In the genomic region with DNA sequence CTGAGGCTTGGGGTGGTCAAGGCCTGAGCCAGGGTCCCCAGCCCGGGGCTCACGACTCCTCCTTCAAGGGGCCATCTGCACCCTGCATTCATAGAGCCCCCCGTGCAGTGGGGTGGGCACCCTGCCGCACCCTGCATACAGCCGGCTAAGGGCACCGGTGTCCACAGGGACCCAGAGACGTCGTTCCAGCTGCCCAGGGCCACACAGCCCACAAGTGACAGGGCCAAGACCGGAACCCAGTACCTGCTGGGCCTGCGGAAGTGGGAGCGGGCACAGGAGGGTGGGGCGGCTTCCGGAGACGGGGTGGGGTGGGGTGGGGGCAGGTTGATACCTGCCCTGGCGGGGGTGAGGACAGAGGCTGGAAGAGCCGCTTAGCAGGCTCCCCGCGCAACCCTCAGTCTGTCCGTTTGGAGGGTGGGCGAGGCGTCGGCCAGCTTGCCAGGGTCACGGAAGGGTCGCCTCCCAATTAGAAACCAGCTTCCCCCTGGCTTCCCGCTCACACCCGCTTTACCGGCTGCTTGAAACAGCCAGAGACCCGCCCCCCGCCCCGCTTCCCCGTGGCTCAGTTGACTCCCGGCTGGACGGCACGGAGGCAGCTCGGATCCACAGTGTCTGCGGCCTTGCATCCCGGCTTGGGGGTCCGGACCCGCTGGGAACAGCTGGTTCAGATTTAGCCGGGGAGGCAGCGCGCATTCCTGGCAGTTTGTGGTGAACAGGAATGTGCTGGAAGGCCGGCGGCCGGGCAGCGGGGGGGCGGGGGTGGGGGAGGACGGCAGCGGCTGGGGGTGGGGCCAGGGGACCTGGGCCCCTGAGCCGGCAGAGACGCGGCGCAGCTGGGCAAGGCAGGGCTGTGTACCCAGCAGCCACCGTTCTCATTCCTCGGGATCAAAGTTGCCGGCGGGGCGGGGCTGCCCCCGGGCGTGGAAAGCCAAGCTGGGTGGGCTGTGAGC, we compare ENCODE assay signal across 7 cellular contexts. TPM values are rescaled to one million over a fixed set of nuclear protein-coding genes. Genes with fewer than 3 reads are reported as not detected.
DNase-seq lines count a peak whose midpoint lies in the region; ATAC-seq and TF ChIP-seq lines count a peak whose summit lies in the region.

No MANE protein-coding gene starts in this region.

- H3K36me3 Mint-ChIP-seq in IgD-negative memory B cell, result no peaks in the 10 kb centered on the region

- H3K27ac ChIP-seq in duodenal mucosa (ENCODE audit: low read depth, low read length) (peak overlapping the region; percentile 80), lower lobe of right lung (peak overlapping the region; percentile 98)

- DNase-seq in GM12864 (ENCODE audit: low read depth) (no peak), lower lobe of right lung (peak; percentile 87), stromal cell of bone marrow (ENCODE audit: low read depth) (peak; percentile 87)

- H3K27me3 ChIP-seq in duodenal mucosa (ENCODE audit: control insufficient read depth in 1 of 2, insufficient read depth in 2 of 2, low read length in 2 of 2) (no peaks in the 10 kb centered on the region), lower lobe of right lung (ENCODE audit: low read depth) (no peaks in the 10 kb centered on the region)

- peak overlapping the region; percentile 96 to 100 (median 97) for H3K4me3 Mint-ChIP-seq in IgD-negative memory B cell

- H3K9me3 Mint-ChIP-seq in IgD-negative memory B cell, result no peaks in the 10 kb centered on the region

- peak overlapping the region; percentile 86 to 99 (median 98) for H3K27ac Mint-ChIP-seq in IgD-negative memory B cell

- H3K4me1 Mint-ChIP-seq in IgD-negative memory B cell, result peaks cover 6 to 11% (median 9%) of the 10 kb centered on the region in 3 donors

- H3K4me3 ChIP-seq in GM12864 (ENCODE audit: low read depth, low read length), result peak overlapping the region; percentile 77
- H3K4me3 ChIP-seq in WI38 (ENCODE audit: low read depth, low read length), result peak overlapping the region; percentile 100
- H3K4me3 ChIP-seq in duodenal mucosa (ENCODE audit: low read depth in 1 of 2, low read length in 2 of 2), result peak overlapping the region; percentile 72 to 78
- peak overlapping the region; percentile 91 for H3K4me3 ChIP-seq in lower lobe of right lung

- H3K9ac ChIP-seq in duodenal mucosa (ENCODE audit: low read depth in 1 of 2, low read length in 2 of 2), result peak overlapping the region; percentile 59 to 66

- no peaks in the 10 kb centered on the region for H3K27me3 Mint-ChIP-seq in IgD-negative memory B cell

- H3K4me1 ChIP-seq in duodenal mucosa (ENCODE audit: control insufficient read depth in 1 of 2, insufficient read depth in 2 of 2, low read length in 2 of 2) (peaks cover 0 to 32% of the 10 kb centered on the region in 2 donors), lower lobe of right lung (peaks cover 47% of the 10 kb centered on the region)

- no peaks in the 10 kb centered on the region for H3K9me3 ChIP-seq in duodenal mucosa (ENCODE audit: control insufficient read depth in 1 of 2, low read length in 2 of 2)
- H3K9me3 ChIP-seq in lower lobe of right lung, result no peaks in the 10 kb centered on the region

- intact Hi-C loops in lower lobe of right lung (cut with DNase I), result no loop called here

- TF ChIP-seq CTCF in GM12864 (IDR thresholded peaks at IDR 0.05; ENCODE audit: low read depth, low read length, missing control alignments) (no peak), WI38 (IDR thresholded peaks at IDR 0.05; ENCODE audit: low read depth, low read length) (no peak), lower lobe of right lung (IDR thresholded peaks at IDR 0.05) (no peak)

- H3K36me3 ChIP-seq in duodenal mucosa (ENCODE audit: control insufficient read depth in 1 of 2, insufficient read depth in 2 of 2, low read length in 2 of 2) (peaks cover 0 to 13% of the 10 kb centered on the region in 2 donors), lower lobe of right lung (peaks cover 27% of the 10 kb centered on the region)

- ATAC-seq in lower lobe of right lung (peak; percentile 79 to 85), GM18873 (IDR thresholded peaks at IDR 0.05; ENCODE audit: low FRiP score, unreplicated experiment) (no peak)

RNA-seq across cellular contexts. Expression of gene CNN2, which starts 1.8 kb away (rescaled TPM):
- 596 TPM for polyA plus RNA-seq in IgD-negative memory B cell
- 158 TPM for total RNA-seq in lower lobe of right lung

RNA-seq across cellular contexts. Expression of gene RNU6-2, which starts 6.9 kb away (rescaled TPM):
- polyA plus RNA-seq in IgD-negative memory B cell, result not detected
- not detected for total RNA-seq in lower lobe of right lung

RNA-seq across cellular contexts. Expression of gene TMEM259, which starts 7.3 kb away (rescaled TPM):
- polyA plus RNA-seq in IgD-negative memory B cell, result 82.6 TPM
- total RNA-seq in lower lobe of right lung, result 159 TPM

RNA-seq across cellular contexts. Expression of gene ABCA7, which starts 11.7 kb away (rescaled TPM):
- polyA plus RNA-seq in IgD-negative memory B cell, result 21.4 TPM
- 53.3 TPM for total RNA-seq in lower lobe of right lung

RNA-seq across cellular contexts. Expression of gene GRIN3B, which starts 28.0 kb away (rescaled TPM):
- not detected for polyA plus RNA-seq in IgD-negative memory B cell
- total RNA-seq in lower lobe of right lung, result 3.0 TPM
